ENCODE assay signal across 21 cellular contexts in genomic region chr18:9828794-9829712, GRCh38. TPM values are rescaled to one million over a fixed set of nuclear protein-coding genes. Genes with fewer than 3 reads are reported as not detected.
DNase-seq lines count a peak whose midpoint lies in the region; ATAC-seq, FAIRE-seq and TF ChIP-seq lines count a peak whose summit lies in the region.
"Had no signal": no experiment of that assay in that cellular context is flagged by ENCODE, and none has a peak within 500 bp of the region (broad histone marks: within the 10 kb centered on the region; RNA-seq: fewer than 3 reads in every experiment).

No MANE protein-coding gene starts in this region.

- no peak for FAIRE-seq in small intestine (lab: Jason Lieb, UNC)
- FAIRE-seq: colon, kidney had no signal

- H3K9me3 Mint-ChIP-seq in WTC11, result no peaks in the 10 kb centered on the region
- H3K9me3 Mint-ChIP-seq: H9 had no signal

- peaks cover 10% of the 10 kb centered on the region for H3K4me1 Mint-ChIP-seq in WTC11

- CTCF ChIA-PET in RWPE1 (lab: Yijun Ruan, JAX), result interaction anchor here (0.6 to 0.8 kb wide), 2 partner anchors 16 to 234 kb away, joined by 4 to 6 read pairs; no protein-coding TSS in a partner anchor
- CTCF ChIA-PET in WTC11 (lab: Charles Lee), result no interaction called here

- TF ChIP-seq POLR2A in esophagus muscularis mucosa (IDR thresholded peaks at IDR 0.05; ENCODE audit: low read depth), result no peak
- no peak for TF ChIP-seq POLR2A in upper lobe of left lung (IDR thresholded peaks at IDR 0.05)

- DNase-seq in SKM-1 treated with dmso at 0.1 percent for 144 hours (lab: John Stamatoyannopoulos, UW; ENCODE audit: unreplicated experiment) (peak; percentile 45), SKM-1 (lab: John Stamatoyannopoulos, UW; ENCODE audit: unreplicated experiment) (no peak), RWPE1 (ENCODE audit: low spot score) (no peak), esophagus muscularis mucosa (ENCODE audit: extremely low spot score) (peak; percentile 78), upper lobe of left lung (no peak), WTC11 (ENCODE audit: low spot score) (no peak), small intestine (no peak)
- no peak for DNase-seq in stimulated activated CD8-positive, alpha-beta memory T cell treated with anti-CD3 and anti-CD28 coated beads, Interleukin-4, amount 100 ng/mL, for 48 hours
- DNase-seq: activated effector memory CD4-positive, alpha-beta T cell treated with Interleukin-2 at 50 U/mL for 16 hours; H9; heart right ventricle; kidney; NCI-H1105 treated with DMSO at 0.1 percent for 48 hours; NCI-H2227 treated with DMSO at 0.1 percent for 48 hours; NK-92 treated with Interleukin-12 subunit alpha and Interleukin-12 subunit beta, amount 100 ng/mL, for 24 hours; occipital lobe; stimulated activated naive B cell treated with anti-CD40 and anti-IgM and Interleukin-4, amounts not matched to agents 10 μg/mL and 1 μg/mL and 100 μg/mL, for 72 hours had no signal

- TF ChIP-seq CTCF in RWPE1 (conservative IDR thresholded peaks at IDR 0.05; ENCODE audit: low read depth) (no peak), esophagus muscularis mucosa (IDR thresholded peaks at IDR 0.05) (no peak), upper lobe of left lung (IDR thresholded peaks at IDR 0.05) (no peak), WTC11 (IDR thresholded peaks at IDR 0.05) (no peak)

- peaks cover 26 to 65% (median 54%) of the 10 kb centered on the region in 4 donors for H3K4me1 ChIP-seq in esophagus muscularis mucosa
- peaks cover 39 to 48% (median 45%) of the 10 kb centered on the region in 4 donors for H3K4me1 ChIP-seq in upper lobe of left lung
- peaks cover 15 to 23% of the 10 kb centered on the region in 2 donors for H3K4me1 ChIP-seq in small intestine (ENCODE audit: control insufficient read depth in 2 of 2, insufficient read depth in 1 of 2, low read depth in 1 of 2, low read length in 1 of 2)

- H3K27me3 ChIP-seq in esophagus muscularis mucosa (no peaks in the 10 kb centered on the region), upper lobe of left lung (no peaks in the 10 kb centered on the region), small intestine (ENCODE audit: control insufficient read depth in 2 of 2, insufficient read depth in 2 of 2, low read length in 2 of 2) (no peaks in the 10 kb centered on the region)
- H3K27me3 ChIP-seq: heart right ventricle had no signal

- 93% methylated on average over 20 of the region's 20 CpGs for WGBS in esophagus muscularis mucosa
- 81 to 84% methylated on average over 20 of the region's 20 CpGs for WGBS in upper lobe of left lung, 2 donors
- WGBS in small intestine, 3 donors, result 87 to 93% (median 88%) methylated on average over 20 of the region's 20 CpGs

- TF ChIP-seq EP300 in esophagus muscularis mucosa (IDR thresholded peaks at IDR 0.05) (no peak), upper lobe of left lung (IDR thresholded peaks at IDR 0.05) (no peak)

- ATAC-seq in upper lobe of left lung (ENCODE audit: low FRiP score in 2 of 2), result no peak
- ATAC-seq in WTC11, result no peak
- ATAC-seq: stimulated activated naive B cell treated with anti-CD40 and anti-IgM and Interleukin-4, amounts not matched to agents 10 μg/mL and 1 μg/mL and 100 μg/mL, for 72 hours had no signal

- H3K9me3 ChIP-seq in esophagus muscularis mucosa, result no peaks in the 10 kb centered on the region
- no peaks in the 10 kb centered on the region for H3K9me3 ChIP-seq in upper lobe of left lung
- no peaks in the 10 kb centered on the region for H3K9me3 ChIP-seq in small intestine (ENCODE audit: control insufficient read depth, low read depth)
- H3K9me3 ChIP-seq: heart right ventricle had no signal

- no peak overlapping the region for H3K27ac Mint-ChIP-seq in WTC11
- H3K27ac Mint-ChIP-seq: H9; stimulated activated naive B cell treated with anti-CD40 and anti-IgM and Interleukin-4, amounts not matched to agents 10 μg/mL and 1 μg/mL and 100 μg/mL, for 72 hours; type B pancreatic cell had no signal

- H3K4me3 Mint-ChIP-seq in WTC11, result no peak overlapping the region
- H3K4me3 Mint-ChIP-seq: H9; stimulated activated naive B cell treated with anti-CD40 and anti-IgM and Interleukin-4, amounts not matched to agents 10 μg/mL and 1 μg/mL and 100 μg/mL, for 72 hours; type B pancreatic cell had no signal

- H3K27ac ChIP-seq in RWPE1, result peak overlapping the region; percentile 97
- H3K27ac ChIP-seq in esophagus muscularis mucosa (replicated peaks in 1 of 4), result peak overlapping the region in 2 of 4 donors; percentile 87 to 88
- H3K27ac ChIP-seq in upper lobe of left lung, result peak overlapping the region; percentile 83 to 90 (median 88)
- H3K27ac ChIP-seq in small intestine (ENCODE audit: low read depth in 1 of 2, low read length in 1 of 2), result no peak overlapping the region

- H3K4me3 ChIP-seq in esophagus muscularis mucosa (no peak overlapping the region), upper lobe of left lung (no peak overlapping the region), small intestine (ENCODE audit: low read depth in 1 of 2, low read length in 2 of 2) (no peak overlapping the region)
- H3K4me3 ChIP-seq: heart right ventricle had no signal

- H3K36me3 ChIP-seq in esophagus muscularis mucosa, result peaks cover 0 to 11% (median 0%) of the 10 kb centered on the region in 4 donors
- H3K36me3 ChIP-seq in upper lobe of left lung, result peaks cover 0 to 13% (median 4%) of the 10 kb centered on the region in 4 donors
- no peaks in the 10 kb centered on the region for H3K36me3 ChIP-seq in small intestine (ENCODE audit: control insufficient read depth in 2 of 2, insufficient read depth in 2 of 2, low read length in 2 of 2)

- POLR2A ChIA-PET in RWPE1 (lab: Yijun Ruan, JAX; ENCODE audit: low non-redundant PET), result no interaction called here
- POLR2A ChIA-PET in WTC11 (lab: Charles Lee), result no interaction called here

- H3K27me3 Mint-ChIP-seq in WTC11 (ENCODE audit: low read depth), result no peaks in the 10 kb centered on the region

- peaks cover 4% of the 10 kb centered on the region for H3K36me3 Mint-ChIP-seq in WTC11

- intact Hi-C loops in esophagus muscularis mucosa (cut with DNase I), result no loop called here

TF ChIP-seq in WTC11, 78 proteins besides CTCF, POLR2A, EP300 and RAD21 (continues in another document):
- TF ChIP-seq, protein P1, sequence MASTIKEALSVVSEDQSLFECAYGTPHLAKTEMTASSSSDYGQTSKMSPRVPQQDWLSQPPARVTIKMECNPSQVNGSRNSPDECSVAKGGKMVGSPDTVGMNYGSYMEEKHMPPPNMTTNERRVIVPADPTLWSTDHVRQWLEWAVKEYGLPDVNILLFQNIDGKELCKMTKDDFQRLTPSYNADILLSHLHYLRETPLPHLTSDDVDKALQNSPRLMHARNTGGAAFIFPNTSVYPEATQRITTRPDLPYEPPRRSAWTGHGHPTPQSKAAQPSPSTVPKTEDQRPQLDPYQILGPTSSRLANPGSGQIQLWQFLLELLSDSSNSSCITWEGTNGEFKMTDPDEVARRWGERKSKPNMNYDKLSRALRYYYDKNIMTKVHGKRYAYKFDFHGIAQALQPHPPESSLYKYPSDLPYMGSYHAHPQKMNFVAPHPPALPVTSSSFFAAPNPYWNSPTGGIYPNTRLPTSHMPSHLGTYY (CRISPR knock-in tag; IDR thresholded peaks at IDR 0.05), result no peak
- TF ChIP-seq FOXP1 (CRISPR knock-in tag; IDR thresholded peaks at IDR 0.05; ENCODE audit: borderline replicate concordance) (no peak), CREM (CRISPR knock-in tag; IDR thresholded peaks at IDR 0.05) (no peak), ATF2 (CRISPR knock-in tag; IDR thresholded peaks at IDR 0.05; ENCODE audit: borderline replicate concordance, low read depth) (no peak), CDX4 (CRISPR knock-in tag; IDR thresholded peaks at IDR 0.05; ENCODE audit: borderline replicate concordance) (no peak)

RNA-seq across cellular contexts. Expression of gene TXNDC2, which starts 56.7 kb away (rescaled TPM):
- total RNA-seq in esophagus muscularis mucosa (1 to 10 TPM in 1 of 4 donors, under 1 TPM in 3; 0.26 to 1.0 (median 0.58) TPM), upper lobe of left lung (under 1 TPM in 3 of 6 donors, not detected in 3; 0.30 to 0.49 (median 0.33) TPM), WTC11 (2021) (0.09 to 0.26 TPM (median 0.14 TPM) in 3 replicates)
- under 1 TPM in 1 of 3 donors, not detected in 2; 0.03 TPM for polyA plus RNA-seq in small intestine
- total RNA-seq: activated CD8-positive, alpha-beta memory T cell treated with anti-CD3 and anti-CD28 coated beads for 36 hours; epithelial cell of proximal tubule; occipital lobe had no signal

Comparison
In these comparisons a context has a peak if more than half of its experiments do, and no peak if none do; other contexts are left out.
1. DNase-seq: peak in SKM-1 treated with dmso at 0.1 percent for 144 hours (single experiment) and esophagus muscularis mucosa (single experiment); none in SKM-1 (single experiment), RWPE1 (single experiment), upper lobe of left lung (0 of 2), WTC11 (single experiment), small intestine (single experiment) and stimulated activated CD8-positive, alpha-beta memory T cell treated with anti-CD3 and anti-CD28 coated beads, Interleukin-4, amount 100 ng/mL, for 48 hours (single experiment).
2. H3K27ac ChIP-seq: peak in RWPE1 (single experiment) and upper lobe of left lung (4 of 4); none in small intestine (0 of 2).